13 cellular contexts compared by ENCODE assay signal in the genomic region with DNA sequence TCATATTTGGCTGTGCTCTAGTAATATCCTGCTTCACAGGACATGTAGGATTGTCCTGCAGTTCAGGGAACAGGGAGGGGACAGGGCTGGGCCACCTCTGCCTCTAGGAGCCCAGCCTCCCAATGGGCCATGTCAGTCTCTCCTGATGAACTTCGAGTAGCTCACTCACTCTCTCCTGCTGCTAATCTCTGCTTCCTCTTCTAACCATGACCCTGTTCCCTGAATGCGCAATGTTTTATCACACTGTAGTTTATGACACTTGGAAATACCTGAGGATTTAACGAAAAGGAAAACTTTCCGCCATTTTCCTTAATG. TPM values are rescaled to one million over a fixed set of nuclear protein-coding genes. Genes with fewer than 3 reads are reported as not detected.
DNase-seq lines count a peak whose midpoint lies in the region; ATAC-seq, FAIRE-seq and TF ChIP-seq lines count a peak whose summit lies in the region.
"Had no signal": no experiment of that assay in that cellular context is flagged by ENCODE, and none has a peak within 500 bp of the region (broad histone marks: within the 10 kb centered on the region; RNA-seq: fewer than 3 reads in every experiment).

No MANE protein-coding gene starts in this region.

- H3K4me3 ChIP-seq in breast epithelium, result no peak overlapping the region
- H3K4me3 ChIP-seq in mammary epithelial cell (replicated peaks in 1 of 3; ENCODE audit: insufficient read depth in 1 of 3, low read depth in 2 of 3, low read length in 3 of 3), result no peak overlapping the region
- no peak overlapping the region for H3K4me3 ChIP-seq in left lung
- H3K4me3 ChIP-seq: neural progenitor cell had no signal

- peak; percentile 33 for ATAC-seq in left lung
- ATAC-seq: activated CD8-positive, alpha-beta T cell treated with anti-CD3 and anti-CD28 coated beads, Interleukin-2, amount 10 ng/mL, durations not matched to agents 7 days and 5 days had no signal

- peaks cover 61% of the 10 kb centered on the region for H3K79me2 ChIP-seq in mammary epithelial cell (ENCODE audit: insufficient read depth, low read length)

- TF ChIP-seq CTCF in MCF 10A (IDR thresholded peaks at IDR 0.05; ENCODE audit: unreplicated experiment), result no peak
- TF ChIP-seq CTCF in breast epithelium (IDR thresholded peaks at IDR 0.05), result no peak
- TF ChIP-seq CTCF in mammary epithelial cell (conservative IDR thresholded peaks at IDR 0.05 in 1 of 2, IDR thresholded peaks at IDR 0.05 in 1 of 2; ENCODE audit: extremely low read depth in 1 of 2, insufficient read depth in 1 of 2, low read depth in 1 of 2, low read length in 2 of 2), result no peak
- no peak for TF ChIP-seq CTCF in left lung (IDR thresholded peaks at IDR 0.05)
- TF ChIP-seq CTCF in type B pancreatic cell (conservative IDR thresholded peaks at IDR 0.05), result no peak

- H3K9me3 ChIP-seq in breast epithelium (no peaks in the 10 kb centered on the region), mammary epithelial cell (replicated peaks; ENCODE audit: insufficient read depth, low read length) (no peaks in the 10 kb centered on the region), left lung (no peaks in the 10 kb centered on the region)

- no peaks in the 10 kb centered on the region for H4K20me1 ChIP-seq in mammary epithelial cell (ENCODE audit: insufficient read depth, low read length)

- H3K9me3 Mint-ChIP-seq in MCF 10A (ENCODE audit: unreplicated experiment), result no peaks in the 10 kb centered on the region
- no peaks in the 10 kb centered on the region for H3K9me3 Mint-ChIP-seq in type B pancreatic cell
- H3K9me3 Mint-ChIP-seq: activated naive CD4-positive, alpha-beta T cell treated with anti-CD3 and anti-CD28 coated beads, Interleukin-2, amount 50 U/mL, for 24 hours had no signal

- CTCF ChIA-PET in MCF 10A (lab: Yijun Ruan, JAX) (interaction anchor here (0.6 to 1.8 kb wide), 7 partner anchors 8 to 509 kb away, joined by 3 to 7 read pairs (median 3); partner anchors contain the start of gene PARP4), mammary epithelial cell (lab: Charles Lee; ENCODE audit: low non-redundant PET) (no interaction called here)

- H3K4me1 Mint-ChIP-seq in MCF 10A (ENCODE audit: insufficient read depth, unreplicated experiment) (peaks cover 27% of the 10 kb centered on the region), type B pancreatic cell (ENCODE audit: unreplicated experiment) (peaks cover 19% of the 10 kb centered on the region)

- H3K36me3 ChIP-seq in breast epithelium (no peaks in the 10 kb centered on the region), mammary epithelial cell (ENCODE audit: insufficient read depth, low read length) (peaks cover 2% of the 10 kb centered on the region), left lung (peaks cover 0 to 56% of the 10 kb centered on the region in 2 donors)
- H3K36me3 ChIP-seq: neural progenitor cell had no signal

- BruUV-seq in MCF 10A (replicated peaks; lab: Mats Ljungman, UMichigan) (TSS peak; percentile 5), mammary epithelial cell (replicated peaks; lab: Mats Ljungman, UMichigan) (no TSS peak)

- dilution Hi-C loops in mammary epithelial cell (cut with HindIII; ENCODE audit: low sequenced_read_pairs), result no loop called here

- POLR2A ChIA-PET in MCF 10A (lab: Yijun Ruan, JAX), result interaction anchor here (1.1 to 2.6 kb wide), 5 partner anchors 8 to 351 kb away, joined by 3 to 83 read pairs (median 4); partner anchors contain the start of gene PARP4

- H3K27me3 ChIP-seq in breast epithelium (no peaks in the 10 kb centered on the region), mammary epithelial cell (ENCODE audit: insufficient read depth, low read length) (no peaks in the 10 kb centered on the region), left lung (no peaks in the 10 kb centered on the region)
- H3K27me3 ChIP-seq: neural progenitor cell had no signal

- no peak overlapping the region for H3K27ac ChIP-seq in breast epithelium
- peak overlapping the region; percentile 47 for H3K27ac ChIP-seq in mammary epithelial cell (ENCODE audit: insufficient read depth, low read depth, low read length)
- H3K27ac ChIP-seq in left lung, result no peak overlapping the region
- H3K27ac ChIP-seq: neural progenitor cell had no signal

- TF ChIP-seq POLR2A in breast epithelium (IDR thresholded peaks at IDR 0.05) (no peak), GM12891 (IDR thresholded peaks at IDR 0.05; ENCODE audit: low read depth, low read length) (no peak)

- H3K9ac ChIP-seq in mammary epithelial cell (ENCODE audit: insufficient read depth, low read length), result peak overlapping the region; percentile 9
- H3K9ac ChIP-seq: neural progenitor cell had no signal

- H3K27ac Mint-ChIP-seq in MCF 10A (ENCODE audit: low read depth, unreplicated experiment), result peak overlapping the region; percentile 68
- peak overlapping the region; percentile 64 for H3K27ac Mint-ChIP-seq in type B pancreatic cell
- H3K27ac Mint-ChIP-seq: activated CD8-positive, alpha-beta T cell treated with anti-CD3 and anti-CD28 coated beads, Interleukin-2, amount 10 ng/mL, durations not matched to agents 7 days and 5 days; activated naive CD4-positive, alpha-beta T cell treated with anti-CD3 and anti-CD28 coated beads, Interleukin-2, amount 50 U/mL, for 24 hours; neural progenitor cell had no signal

- DNase-seq in MCF 10A (ENCODE audit: unreplicated experiment) (peak; percentile 10), breast epithelium (ENCODE audit: low spot score in 2 of 2) (no peak), mammary epithelial cell (no peak), left lung (no peak), type B pancreatic cell (ENCODE audit: extremely low spot score, unreplicated experiment) (no peak), GM12891 (ENCODE audit: insufficient read length, low spot score) (no peak), iPS-NIHi11 (ENCODE audit: low spot score) (no peak), dermis blood vessel endothelial cell (no peak)
- DNase-seq: activated CD8-positive, alpha-beta T cell treated with anti-CD3 and anti-CD28 coated beads, Interleukin-2, amount 10 ng/mL, durations not matched to agents 7 days and 5 days; T-helper 2 cell had no signal

- no peaks in the 10 kb centered on the region for H3K4me1 ChIP-seq in breast epithelium
- H3K4me1 ChIP-seq in mammary epithelial cell (ENCODE audit: insufficient read depth, low read length), result peaks cover 36% of the 10 kb centered on the region
- peaks cover 6 to 29% of the 10 kb centered on the region in 2 donors for H3K4me1 ChIP-seq in left lung
- H3K4me1 ChIP-seq: neural progenitor cell had no signal

- no peaks in the 10 kb centered on the region for H3K27me3 Mint-ChIP-seq in MCF 10A (ENCODE audit: insufficient read depth, unreplicated experiment)
- H3K27me3 Mint-ChIP-seq in type B pancreatic cell, result no peaks in the 10 kb centered on the region
- H3K27me3 Mint-ChIP-seq: activated naive CD4-positive, alpha-beta T cell treated with anti-CD3 and anti-CD28 coated beads, Interleukin-2, amount 50 U/mL, for 24 hours had no signal

- no peak for FAIRE-seq in GM12891 (lab: Jason Lieb, UNC)
- FAIRE-seq: D721Med had no signal

- H3K4me2 ChIP-seq in mammary epithelial cell (ENCODE audit: insufficient read depth, low read depth, low read length), result peak overlapping the region; percentile 62
- H3K4me2 ChIP-seq: neural progenitor cell had no signal

- peaks cover 31% of the 10 kb centered on the region for H3K36me3 Mint-ChIP-seq in MCF 10A (ENCODE audit: insufficient read depth, unreplicated experiment)
- H3K36me3 Mint-ChIP-seq in type B pancreatic cell, result peaks cover 16% of the 10 kb centered on the region

- intact Hi-C loops in MCF 10A (cut with micrococcal nuclease), result no loop called here
- intact Hi-C loops in breast epithelium (cut with DNase I; ENCODE audit: low total_unique reads), result no loop called here
- intact Hi-C loops in mammary epithelial cell (cut with micrococcal nuclease), result loop anchor here (5.0 kb wide), 2 partner anchors 161 to 164 kb away; no protein-coding TSS in a partner anchor
- intact Hi-C loops in left lung (cut with DNase I), result no loop called here

- 100% methylated on average over 4 of the region's 4 CpGs for WGBS in mammary epithelial cell (ENCODE audit: low coverage, missing lambda C conversion rate)

- in situ Hi-C loops in mammary epithelial cell (cut with MboI; ENCODE audit: low sequenced_read_pairs in 2 of 2), result no loop called here

- H2AFZ ChIP-seq in mammary epithelial cell (ENCODE audit: low read depth, low read length), result no peak overlapping the region
- H2AFZ ChIP-seq: neural progenitor cell had no signal

- H3K4me3 Mint-ChIP-seq in MCF 10A (ENCODE audit: unreplicated experiment) (peak overlapping the region; percentile 50), type B pancreatic cell (no peak overlapping the region)
- H3K4me3 Mint-ChIP-seq: activated CD8-positive, alpha-beta T cell treated with anti-CD3 and anti-CD28 coated beads, Interleukin-2, amount 10 ng/mL, durations not matched to agents 7 days and 5 days; activated naive CD4-positive, alpha-beta T cell treated with anti-CD3 and anti-CD28 coated beads, Interleukin-2, amount 50 U/mL, for 24 hours; neural progenitor cell had no signal

TF ChIP-seq in GM12891, 5 proteins besides CTCF, POLR2A, EP300 and RAD21:
- TF ChIP-seq POLR2AphosphoS5 (IDR thresholded peaks at IDR 0.05; ENCODE audit: low read depth, low read length), result no peak
TF ChIP-seq in GM12891: peak in this region for 0.

RNA-seq across cellular contexts. Expression of gene PARP4, which starts 9.2 kb away (rescaled TPM):
- total RNA-seq in MCF 10A (2022) (30.9 and 34.3 TPM in 2 replicates), breast epithelium (10 to 100 TPM; 54.1 to 67.0 (median 62.5) TPM), mammary epithelial cell (10 to 100 TPM; 48.3 to 51.0 TPM), left lung (10 to 100 TPM; 71.9 to 76.8 TPM), type B pancreatic cell (ENCODE audit: low replicate concordance) (22.1 and 30.3 TPM in 2 replicates), dermis blood vessel endothelial cell (54.8 and 66.2 TPM in 2 replicates)
- 45.6 TPM for polyA plus RNA-seq in mammary epithelial cell
- 53.7 TPM for polyA minus RNA-seq in mammary epithelial cell
- 27.5 TPM for polyA plus RNA-seq in GM12891 (2012; ENCODE audit: low read depth, missing spikeins)
